In genomic region chr3:111828506-111828905, GRCh38 we compare ENCODE assay signal across 29 cellular contexts.
"Had no signal": no experiment of that assay in that cellular context is flagged by ENCODE, and none has a peak within 500 bp of the region (broad histone marks: within the 10 kb centered on the region; RNA-seq: fewer than 3 reads in every experiment).

No MANE protein-coding gene starts in this region.

- H3K9me3 ChIP-seq: ascending aorta, breast epithelium had no signal

- H3K4me3 ChIP-seq: ascending aorta, breast epithelium, coronary artery, dorsolateral prefrontal cortex had no signal

- H3K27me3 Mint-ChIP-seq: activated CD4-positive, alpha-beta memory T cell treated with anti-CD3 and anti-CD28 coated beads for 36 hours; activated CD4-positive, alpha-beta T cell treated with anti-CD3 and anti-CD28 coated beads for 36 hours; activated CD8-positive, alpha-beta memory T cell treated with anti-CD3 and anti-CD28 coated beads, Interleukin-2, amount 10 ng/mL, durations not matched to agents 7 days and 5 days; activated naive CD4-positive, alpha-beta T cell treated with anti-CD3 and anti-CD28 coated beads, Interleukin-2, amount 50 U/mL, for 24 hours; activated naive CD8-positive, alpha-beta T cell treated with anti-CD3 and anti-CD28 coated beads for 36 hours; activated naive CD8-positive, alpha-beta T cell treated with anti-CD3 and anti-CD28 coated beads, Interleukin-2, amount 50 U/mL, for 24 hours; central memory CD8-positive, alpha-beta T cell; dendritic cell treated with granulocyte-macrophage colony-stimulating factor and Interleukin-4, amounts not matched to agents 40 ng/mL and 50 ng/mL, for 4 days had no signal

- H3K4me3 Mint-ChIP-seq: activated CD4-positive, alpha-beta memory T cell treated with anti-CD3 and anti-CD28 coated beads for 36 hours; activated CD4-positive, alpha-beta T cell treated with anti-CD3 and anti-CD28 coated beads for 36 hours; activated CD4-positive, alpha-beta T cell treated with anti-CD3 and anti-CD28 coated beads, Interleukin-2, amount 10 ng/mL, durations not matched to agents 24 days and 14 days; activated CD8-positive, alpha-beta memory T cell treated with anti-CD3 and anti-CD28 coated beads, Interleukin-2, amount 10 ng/mL, durations not matched to agents 7 days and 5 days; activated CD8-positive, alpha-beta T cell treated with anti-CD3 and anti-CD28 coated beads, Interleukin-2, amount 10 ng/mL, durations not matched to agents 7 days and 5 days; activated naive CD4-positive, alpha-beta T cell treated with anti-CD3 and anti-CD28 coated beads for 36 hours; activated naive CD4-positive, alpha-beta T cell treated with anti-CD3 and anti-CD28 coated beads, Interleukin-2, amount 50 U/mL, for 24 hours; activated naive CD8-positive, alpha-beta T cell treated with anti-CD3 and anti-CD28 coated beads for 36 hours; activated naive CD8-positive, alpha-beta T cell treated with anti-CD3 and anti-CD28 coated beads, Interleukin-2, amount 50 U/mL, for 24 hours; activated T-helper 1 cell treated with anti-CD3 and anti-CD28 coated beads, Interleukin-12 subunit alpha, Interleukin-12 subunit beta, Interleukin-2, Interleukin-4 antibody, amounts not matched to agents 30 ng/mL and 10 ng/mL and 1 ng/mL, durations not matched to agents 14 hours and 24 hours and 36 hours; brain; central memory CD8-positive, alpha-beta T cell; dendritic cell treated with granulocyte-macrophage colony-stimulating factor and Interleukin-4, amounts not matched to agents 40 ng/mL and 50 ng/mL, for 4 days; endodermal cell had no signal

- H3K36me3 Mint-ChIP-seq: activated CD4-positive, alpha-beta memory T cell treated with anti-CD3 and anti-CD28 coated beads for 36 hours; activated CD8-positive, alpha-beta memory T cell treated with anti-CD3 and anti-CD28 coated beads, Interleukin-2, amount 10 ng/mL, durations not matched to agents 7 days and 5 days; activated naive CD4-positive, alpha-beta T cell treated with anti-CD3 and anti-CD28 coated beads, Interleukin-2, amount 50 U/mL, for 24 hours; activated naive CD8-positive, alpha-beta T cell treated with anti-CD3 and anti-CD28 coated beads for 36 hours; brain had no signal

- H3K4me1 Mint-ChIP-seq: activated CD4-positive, alpha-beta T cell treated with anti-CD3 and anti-CD28 coated beads, Interleukin-2, amount 10 ng/mL, durations not matched to agents 24 days and 14 days; brain had no signal

- ATAC-seq: activated CD4-positive, alpha-beta T cell treated with anti-CD3 and anti-CD28 coated beads for 36 hours; activated CD8-positive, alpha-beta memory T cell treated with anti-CD3 and anti-CD28 coated beads, Interleukin-2, amount 10 ng/mL, durations not matched to agents 7 days and 5 days; activated CD8-positive, alpha-beta T cell treated with anti-CD3 and anti-CD28 coated beads, Interleukin-2, amount 10 ng/mL, durations not matched to agents 7 days and 5 days; activated naive CD8-positive, alpha-beta T cell treated with anti-CD3 and anti-CD28 coated beads, Interleukin-2, amount 50 U/mL, for 24 hours had no signal

- H3K36me3 ChIP-seq: ascending aorta, breast epithelium had no signal

- H3K27me3 ChIP-seq: ascending aorta, breast epithelium, dorsolateral prefrontal cortex had no signal

- H3K9me3 Mint-ChIP-seq: activated CD4-positive, alpha-beta memory T cell treated with anti-CD3 and anti-CD28 coated beads for 36 hours; activated CD4-positive, alpha-beta T cell treated with anti-CD3 and anti-CD28 coated beads, Interleukin-2, amount 10 ng/mL, durations not matched to agents 24 days and 14 days; activated naive CD4-positive, alpha-beta T cell treated with anti-CD3 and anti-CD28 coated beads for 36 hours; activated naive CD4-positive, alpha-beta T cell treated with anti-CD3 and anti-CD28 coated beads, Interleukin-2, amount 50 U/mL, for 24 hours; activated naive CD8-positive, alpha-beta T cell treated with anti-CD3 and anti-CD28 coated beads for 36 hours; activated naive CD8-positive, alpha-beta T cell treated with anti-CD3 and anti-CD28 coated beads, Interleukin-2, amount 50 U/mL, for 24 hours; activated T-helper 1 cell treated with anti-CD3 and anti-CD28 coated beads, Interleukin-12 subunit alpha, Interleukin-12 subunit beta, Interleukin-2, Interleukin-4 antibody, amounts not matched to agents 30 ng/mL and 10 ng/mL and 1 ng/mL, durations not matched to agents 14 hours and 24 hours and 36 hours; activated T-helper 2 cell treated with anti-CD3 and anti-CD28 coated beads, Interferon-gamma antibody, Interleukin-2, Interleukin-4, amounts not matched to agents 10 μg/mL and 5 μg/mL and 100 μg/mL, durations not matched to agents 14 hours and 24 hours and 36 hours; brain; central memory CD8-positive, alpha-beta T cell; dendritic cell treated with granulocyte-macrophage colony-stimulating factor and Interleukin-4, amounts not matched to agents 40 ng/mL and 50 ng/mL, for 4 days; endodermal cell had no signal

- H3K4me1 ChIP-seq: ascending aorta, breast epithelium had no signal

- DNase-seq: activated CD4-positive, alpha-beta memory T cell treated with anti-CD3 and anti-CD28 coated beads for 36 hours; activated CD4-positive, alpha-beta T cell treated with anti-CD3 and anti-CD28 coated beads for 36 hours; activated CD4-positive, alpha-beta T cell treated with anti-CD3 and anti-CD28 coated beads, Interleukin-2, amount 10 ng/mL, durations not matched to agents 24 days and 14 days; activated CD4-positive, CD25-positive, alpha-beta regulatory T cell; activated CD4-positive, CD25-positive, alpha-beta regulatory T cell treated with anti-CD3 and anti-CD28 coated beads, Interleukin-2, amount 50 U/mL, for 72 hours; activated CD8-positive, alpha-beta memory T cell treated with anti-CD3 and anti-CD28 coated beads, Interleukin-2, amount 10 ng/mL, durations not matched to agents 7 days and 5 days; activated CD8-positive, alpha-beta memory T cell treated with anti-CD3 and anti-CD28 coated beads, Interleukin-2, amount 50 U/mL, for 4 hours; activated CD8-positive, alpha-beta T cell treated with anti-CD3 and anti-CD28 coated beads, Interleukin-2, amount 10 ng/mL, durations not matched to agents 7 days and 5 days; activated effector memory CD4-positive, alpha-beta T cell treated with anti-CD3 and anti-CD28 coated beads, Interleukin-2, amount 50 U/mL, for 16 hours; activated naive CD4-positive, alpha-beta T cell treated with anti-CD3 and anti-CD28 coated beads for 36 hours; activated naive CD8-positive, alpha-beta T cell treated with anti-CD3 and anti-CD28 coated beads for 36 hours; activated naive CD8-positive, alpha-beta T cell treated with anti-CD3 and anti-CD28 coated beads, Interleukin-2, amount 50 U/mL, for 24 hours; activated T-cell treated with anti-CD3 and anti-CD28 coated beads, Interleukin-2, amount 50 U/mL, for 1 hour; activated T-cell treated with anti-CD3 and anti-CD28 coated beads, Interleukin-2, amount 50 U/mL, for 48 hours; dorsolateral prefrontal cortex; effector memory CD4-positive, alpha-beta T cell; endodermal cell; foreskin fibroblast; head of caudate nucleus; T-helper 2 cell had no signal

- H3K27ac Mint-ChIP-seq: activated CD4-positive, alpha-beta memory T cell treated with anti-CD3 and anti-CD28 coated beads for 36 hours; activated CD4-positive, alpha-beta T cell treated with anti-CD3 and anti-CD28 coated beads for 36 hours; activated CD4-positive, alpha-beta T cell treated with anti-CD3 and anti-CD28 coated beads, Interleukin-2, amount 10 ng/mL, durations not matched to agents 24 days and 14 days; activated CD8-positive, alpha-beta memory T cell treated with anti-CD3 and anti-CD28 coated beads, Interleukin-2, amount 10 ng/mL, durations not matched to agents 7 days and 5 days; activated CD8-positive, alpha-beta T cell treated with anti-CD3 and anti-CD28 coated beads, Interleukin-2, amount 10 ng/mL, durations not matched to agents 7 days and 5 days; activated naive CD4-positive, alpha-beta T cell treated with anti-CD3 and anti-CD28 coated beads for 36 hours; activated naive CD4-positive, alpha-beta T cell treated with anti-CD3 and anti-CD28 coated beads, Interleukin-2, amount 50 U/mL, for 24 hours; activated naive CD8-positive, alpha-beta T cell treated with anti-CD3 and anti-CD28 coated beads for 36 hours; activated naive CD8-positive, alpha-beta T cell treated with anti-CD3 and anti-CD28 coated beads, Interleukin-2, amount 50 U/mL, for 24 hours; activated T-helper 1 cell treated with anti-CD3 and anti-CD28 coated beads, Interleukin-12 subunit alpha, Interleukin-12 subunit beta, Interleukin-2, Interleukin-4 antibody, amounts not matched to agents 30 ng/mL and 10 ng/mL and 1 ng/mL, durations not matched to agents 14 hours and 24 hours and 36 hours; activated T-helper 2 cell treated with anti-CD3 and anti-CD28 coated beads, Interferon-gamma antibody, Interleukin-2, Interleukin-4, amounts not matched to agents 10 μg/mL and 5 μg/mL and 100 μg/mL, durations not matched to agents 14 hours and 24 hours and 36 hours; brain; dendritic cell treated with granulocyte-macrophage colony-stimulating factor and Interleukin-4, amounts not matched to agents 40 ng/mL and 50 ng/mL, for 4 days; endodermal cell had no signal

- H3K27ac ChIP-seq: ascending aorta, breast epithelium, coronary artery, dorsolateral prefrontal cortex had no signal
